In the genomic region with DNA sequence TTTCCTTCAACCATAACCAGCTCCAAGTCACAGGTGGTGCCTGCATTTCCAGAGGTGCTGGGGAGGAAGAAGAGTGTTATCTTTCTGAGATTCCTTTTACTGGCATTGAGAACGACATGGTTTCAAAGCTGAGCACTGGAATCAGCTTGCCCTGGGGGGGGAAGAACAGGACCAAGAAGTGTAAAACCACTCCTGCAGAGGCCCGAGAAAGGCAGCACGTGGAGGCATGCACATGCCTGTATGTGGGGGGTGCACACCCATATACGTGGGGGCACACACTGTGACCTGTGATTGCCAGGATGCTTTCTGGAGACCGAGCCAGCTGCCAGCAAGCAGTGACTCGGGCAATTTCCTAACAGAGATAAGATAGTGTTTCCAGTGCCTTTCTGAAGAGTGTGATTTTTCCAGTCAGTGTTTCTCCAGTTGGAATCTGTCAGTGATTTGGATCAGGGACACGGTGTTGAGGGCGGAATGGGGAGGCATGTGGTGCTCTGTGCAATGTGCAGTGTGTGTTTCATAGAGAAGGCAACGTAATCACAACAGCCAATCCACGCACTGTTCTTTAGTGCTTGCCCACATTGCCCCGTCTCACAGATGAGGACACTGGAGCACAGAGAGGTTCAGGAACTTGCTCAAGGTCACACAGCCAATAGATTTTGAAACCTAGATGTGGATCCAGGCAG, we compare ENCODE assay signal across 9 cellular contexts. TPM values are rescaled to one million over a fixed set of nuclear protein-coding genes. Genes with fewer than 3 reads are reported as not detected.
DNase-seq lines count a peak whose midpoint lies in the region; ATAC-seq and TF ChIP-seq lines count a peak whose summit lies in the region.
"Had no signal": no experiment of that assay in that cellular context is flagged by ENCODE, and none has a peak within 500 bp of the region (broad histone marks: within the 10 kb centered on the region; RNA-seq: fewer than 3 reads in every experiment).

No MANE protein-coding gene starts in this region.

- H3K27me3 ChIP-seq in upper lobe of right lung = no peaks in the 10 kb centered on the region

- peak; percentile 20 for ATAC-seq in Right ventricle myocardium inferior
- ATAC-seq in memory B cell (ENCODE audit: low read depth) = no peak
- no peak for ATAC-seq in upper lobe of right lung

- no peaks in the 10 kb centered on the region for H3K9me3 ChIP-seq in upper lobe of right lung

- H3K4me3 Mint-ChIP-seq in memory B cell = peak overlapping the region; percentile 34

- H3K36me3 ChIP-seq in upper lobe of right lung = no peaks in the 10 kb centered on the region

- peak overlapping the region; percentile 88 for H3K27ac ChIP-seq in upper lobe of right lung

- no peak overlapping the region for H3K27ac Mint-ChIP-seq in memory B cell

- DNase-seq in Right ventricle myocardium inferior (ENCODE audit: missing footprints) (no peak), cardiac septum (ENCODE audit: low spot score) (no peak), amniotic epithelial cell (ENCODE audit: low read depth) (peak; percentile 52), memory B cell (ENCODE audit: low spot score in 2 of 2) (no peak), upper lobe of right lung (no peak), foreskin fibroblast (no peak)
- DNase-seq in activated CD4-positive, CD25-positive, alpha-beta regulatory T cell (lab: John Stamatoyannopoulos, UW) = no peak
- no peak for DNase-seq in NK-92 treated with Interleukin-12 subunit alpha and Interleukin-12 subunit beta, amount 100 ng/mL, for 24 hours (lab: John Stamatoyannopoulos, UW)
- DNase-seq: NCI-H774 had no signal

- H3K4me3 ChIP-seq in upper lobe of right lung = peak overlapping the region; percentile 56
- H3K4me3 ChIP-seq in foreskin fibroblast (ENCODE audit: low read depth in 1 of 2, low read length in 2 of 2) = no peak overlapping the region

- H3K9me3 Mint-ChIP-seq in memory B cell = no peaks in the 10 kb centered on the region

- H3K4me1 ChIP-seq in upper lobe of right lung = peaks cover 15% of the 10 kb centered on the region

- intact Hi-C loops in Right ventricle myocardium inferior (cut with DNase I) (loop anchor here (1.0 to 10.0 kb wide), 2 partner anchors 28 to 209 kb away; no protein-coding TSS in a partner anchor), cardiac septum (cut with DNase I) (no loop called here), upper lobe of right lung (cut with DNase I) (no loop called here)

- peaks cover 20% of the 10 kb centered on the region for H3K4me1 Mint-ChIP-seq in memory B cell

- no peak for TF ChIP-seq CTCF in upper lobe of right lung (IDR thresholded peaks at IDR 0.05)
- TF ChIP-seq CTCF in foreskin fibroblast (IDR thresholded peaks at IDR 0.05; ENCODE audit: low read depth, low read length) = no peak

- H3K36me3 Mint-ChIP-seq in memory B cell = peaks cover 11% of the 10 kb centered on the region

- no peaks in the 10 kb centered on the region for H3K27me3 Mint-ChIP-seq in memory B cell

RNA-seq across cellular contexts. Expression of gene LRRC27, which starts 4.2 kb away (rescaled TPM):
- total RNA-seq in Right ventricle myocardium inferior = 4.2 TPM
- total RNA-seq in cardiac septum = 3.8 TPM
- 6.3 TPM for total RNA-seq in upper lobe of right lung

RNA-seq across cellular contexts. Expression of gene STK32C, which starts 28.5 kb away (rescaled TPM):
- 7.0 TPM for total RNA-seq in Right ventricle myocardium inferior
- total RNA-seq in cardiac septum = 5.9 TPM
- 13.2 TPM for total RNA-seq in upper lobe of right lung
